27 cellular contexts compared by ENCODE assay signal in genomic region chr17:57197672-57198071, GRCh38.
"Had no signal": no experiment of that assay in that cellular context is flagged by ENCODE, and none has a peak within 500 bp of the region (broad histone marks: within the 10 kb centered on the region; RNA-seq: fewer than 3 reads in every experiment).

No MANE protein-coding gene starts in this region.

- H3K27me3 Mint-ChIP-seq: naive thymus-derived CD8-positive, alpha-beta T cell; stimulated activated memory B cell treated with anti-CD40 and anti-IgM and Interleukin-4, amounts not matched to agents 10 μg/mL and 1 μg/mL and 100 μg/mL, for 72 hours; stimulated activated naive CD8-positive, alpha-beta T cell treated with anti-CD3 and anti-CD28 coated beads, Interleukin-15, amount 100 ng/mL, for 72 hours had no signal

- DNase-seq: hippocampal formation; kidney; left colon; left lung; lower lobe of right lung; mammary epithelial cell; mesenchymal stem cell; naive thymus-derived CD8-positive, alpha-beta T cell; nucleus accumbens; pancreas; psoas muscle; right lobe of liver; stimulated activated CD4-positive, alpha-beta T cell treated with anti-CD3 and anti-CD28 coated beads, Interleukin-1b, Interleukin-23, amount 100 ng/mL, for 48 hours; stimulated activated CD4-positive, alpha-beta T cell treated with anti-CD3 and anti-CD28 coated beads, Interleukin-2, amount 100 ng/mL, for 48 hours; stimulated activated CD4-positive, alpha-beta T cell treated with anti-CD3 and anti-CD28 coated beads, Interleukin-4, amount 100 ng/mL, for 4 hours; stimulated activated CD8-positive, alpha-beta memory T cell treated with anti-CD3 and anti-CD28 coated beads, Interleukin-4, amount 100 ng/mL, for 48 hours; stimulated activated naive CD4-positive, alpha-beta T cell treated with Interleukin-2 at 50 U/mL for 16 hours; stimulated activated naive CD8-positive, alpha-beta T cell treated with anti-CD3 and anti-CD28 coated beads, Interleukin-15, amount 100 ng/mL, for 72 hours; substantia nigra; upper lobe of right lung had no signal

- H3K4me3 Mint-ChIP-seq: nephron; neural crest cell; stimulated activated memory B cell treated with anti-CD40 and anti-IgM and Interleukin-4, amounts not matched to agents 10 μg/mL and 1 μg/mL and 100 μg/mL, for 72 hours; stimulated activated naive CD8-positive, alpha-beta T cell treated with anti-CD3 and anti-CD28 coated beads, Interleukin-15, amount 100 ng/mL, for 72 hours had no signal

- H3K27me3 ChIP-seq: left lung, pancreas, right atrium auricular region, right lobe of liver, tibial nerve, upper lobe of right lung had no signal

- H3K4me3 ChIP-seq: left lung, lower lobe of right lung, pancreas, psoas muscle, right atrium auricular region, right lobe of liver, smooth muscle cell, tibial nerve, upper lobe of right lung had no signal

- FAIRE-seq: kidney, pancreas, urothelium cell line had no signal

- H3K27ac ChIP-seq: left lung, lower lobe of right lung, pancreas, psoas muscle, right atrium auricular region, right lobe of liver, tibial nerve, upper lobe of right lung had no signal

- H3K4me2 ChIP-seq: smooth muscle cell had no signal

- H3K9me3 ChIP-seq: left lung, lower lobe of right lung, pancreas, psoas muscle, right atrium auricular region, right lobe of liver, upper lobe of right lung had no signal

- H3K4me1 ChIP-seq: left lung, lower lobe of right lung, pancreas, psoas muscle, right atrium auricular region, right lobe of liver, tibial nerve, upper lobe of right lung had no signal

- ATAC-seq: left colon; left lung; lower lobe of right lung; naive thymus-derived CD8-positive, alpha-beta T cell; pancreas; psoas muscle; right lobe of liver; stimulated activated memory B cell treated with anti-CD40 and anti-IgM and Interleukin-4, amounts not matched to agents 10 μg/mL and 1 μg/mL and 100 μg/mL, for 72 hours; stimulated activated naive CD8-positive, alpha-beta T cell treated with anti-CD3 and anti-CD28 coated beads, Interleukin-15, amount 100 ng/mL, for 72 hours; upper lobe of right lung had no signal

- H3K9me3 Mint-ChIP-seq: naive thymus-derived CD8-positive, alpha-beta T cell; stimulated activated memory B cell treated with anti-CD40 and anti-IgM and Interleukin-4, amounts not matched to agents 10 μg/mL and 1 μg/mL and 100 μg/mL, for 72 hours had no signal

- H3K36me3 ChIP-seq: left lung, lower lobe of right lung, pancreas, right atrium auricular region, right lobe of liver, tibial nerve, upper lobe of right lung had no signal

- H3K4me1 Mint-ChIP-seq: naive thymus-derived CD8-positive, alpha-beta T cell; neural crest cell; stimulated activated memory B cell treated with anti-CD40 and anti-IgM and Interleukin-4, amounts not matched to agents 10 μg/mL and 1 μg/mL and 100 μg/mL, for 72 hours; stimulated activated naive CD8-positive, alpha-beta T cell treated with anti-CD3 and anti-CD28 coated beads, Interleukin-15, amount 100 ng/mL, for 72 hours had no signal

- H3K36me3 Mint-ChIP-seq: naive thymus-derived CD8-positive, alpha-beta T cell; stimulated activated memory B cell treated with anti-CD40 and anti-IgM and Interleukin-4, amounts not matched to agents 10 μg/mL and 1 μg/mL and 100 μg/mL, for 72 hours had no signal

- H3K27ac Mint-ChIP-seq: naive thymus-derived CD8-positive, alpha-beta T cell; nephron; stimulated activated memory B cell treated with anti-CD40 and anti-IgM and Interleukin-4, amounts not matched to agents 10 μg/mL and 1 μg/mL and 100 μg/mL, for 72 hours; stimulated activated naive CD8-positive, alpha-beta T cell treated with anti-CD3 and anti-CD28 coated beads, Interleukin-15, amount 100 ng/mL, for 72 hours had no signal
